Comparison of ENCODE assay signal across 8 cellular contexts in genomic region chr1:108646661-108647269, GRCh38. TPM values are rescaled to one million over a fixed set of nuclear protein-coding genes. Genes with fewer than 3 reads are reported as not detected.
DNase-seq lines count a peak whose midpoint lies in the region; ATAC-seq, FAIRE-seq and TF ChIP-seq lines count a peak whose summit lies in the region.

No MANE protein-coding gene starts in this region.

- no peak for TF ChIP-seq POLR2A in GM18505 (IDR thresholded peaks at IDR 0.05; ENCODE audit: borderline replicate concordance, extremely low read depth, insufficient read depth, insufficient read length)
- TF ChIP-seq POLR2A in H1 (IDR thresholded peaks at IDR 0.05; ENCODE audit: control extremely low read depth in 1 of 2, low read depth in 2 of 2, low read length in 2 of 2): no peak

- no peaks in the 10 kb centered on the region for H3K9me3 ChIP-seq in H1 (ENCODE audit: insufficient read depth in 2 of 2, low read depth in 1 of 2, low read length in 1 of 2)
- peaks cover 0 to 3% (median 0%) of the 10 kb centered on the region in 3 experiments for H3K9me3 ChIP-seq in naive thymus-derived CD4-positive, alpha-beta T cell (ENCODE audit: control insufficient read depth in 2 of 3, low read length in 3 of 3)

- H3K18ac ChIP-seq in H1 (ENCODE audit: extremely low read depth, low read length): no peak overlapping the region

- H3K14ac ChIP-seq in H1 (ENCODE audit: insufficient read length): no peak overlapping the region

- no peaks in the 10 kb centered on the region for H3K36me3 ChIP-seq in H1 (ENCODE audit: control insufficient read depth in 2 of 4, insufficient read depth in 4 of 4, low read length in 3 of 4)
- H3K36me3 ChIP-seq in naive thymus-derived CD4-positive, alpha-beta T cell (ENCODE audit: control insufficient read depth in 2 of 3, insufficient read depth in 3 of 3, low read length in 3 of 3): peaks cover 0 to 12% (median 4%) of the 10 kb centered on the region in 3 experiments

- H3K27me3 ChIP-seq in H1 (replicated peaks in 1 of 4; ENCODE audit: control insufficient read depth in 3 of 4, extremely low read depth in 1 of 4, insufficient read depth in 3 of 4, low read length in 3 of 4): peaks cover 0 to 1% (median 0%) of the 10 kb centered on the region in 4 experiments; a peak in 1 of 7 replicates
- no peaks in the 10 kb centered on the region for H3K27me3 ChIP-seq in naive thymus-derived CD4-positive, alpha-beta T cell (ENCODE audit: control insufficient read depth in 2 of 2, insufficient read depth in 2 of 2, low read length in 2 of 2)

- no peak overlapping the region for H2AK5ac ChIP-seq in H1 (ENCODE audit: low read depth, low read length)

- H2BK15ac ChIP-seq in H1 (ENCODE audit: low read length): no peak overlapping the region

- CTCF ChIA-PET in activated CD8-positive, alpha-beta T cell treated with anti-CD3 and anti-CD28 coated beads, Interleukin-2, amount 10 ng/mL, durations not matched to agents 7 days and 5 days (lab: Charles Lee): interaction anchor here (0.7 to 6.3 kb wide), 14 partner anchors 10 to 465 kb away, joined by 3 to 160 read pairs (median 5); partner anchors contain the start of genes EEIG2, HENMT1, PRPF38B and SLC25A24
- CTCF ChIA-PET in H1 (lab: Charles Lee; ENCODE audit: partially characterized antibody): interaction anchor here (0.8 to 1.8 kb wide), 7 partner anchors 38 to 134 kb away, joined by 3 to 4 read pairs (median 3); partner anchors contain the start of gene PRPF38B
- CTCF ChIA-PET in naive thymus-derived CD4-positive, alpha-beta T cell (lab: Charles Lee): interaction anchor here (0.6 to 5.8 kb wide), 6 partner anchors 10 to 136 kb away, joined by 3 to 64 read pairs (median 10); partner anchors contain the start of genes EEIG2, HENMT1 and PRPF38B

- H4K8ac ChIP-seq in H1 (ENCODE audit: extremely low read depth, insufficient read depth, low read length): no peak overlapping the region

- H4K5ac ChIP-seq in H1 (ENCODE audit: insufficient read length, low read depth, low read length): no peak overlapping the region

- H2AFZ ChIP-seq in H1 (ENCODE audit: low read length): peak overlapping the region; percentile 28; the same call in 1 of the 2 replicates

- no peaks in the 10 kb centered on the region for H3K27me3 Mint-ChIP-seq in activated CD8-positive, alpha-beta T cell treated with anti-CD3 and anti-CD28 coated beads, Interleukin-2, amount 10 ng/mL, durations not matched to agents 7 days and 5 days (ENCODE audit: low read depth)
- no peaks in the 10 kb centered on the region for H3K27me3 Mint-ChIP-seq in naive thymus-derived CD4-positive, alpha-beta T cell
- no peaks in the 10 kb centered on the region for H3K27me3 Mint-ChIP-seq in stimulated activated naive CD8-positive, alpha-beta T cell treated with anti-CD3 and anti-CD28 coated beads, Interleukin-15, amount 100 ng/mL, for 72 hours

- no peak for TF ChIP-seq EP300 in H1 (IDR thresholded peaks at IDR 0.05; ENCODE audit: borderline replicate concordance in 1 of 2, low read depth in 2 of 2, low read length in 2 of 2)

- no peaks in the 10 kb centered on the region for H3K23me2 ChIP-seq in H1 (ENCODE audit: low read depth, low read length)

- TF ChIP-seq RAD21 in H1 (IDR thresholded peaks at IDR 0.05 in 1 of 2, conservative IDR thresholded peaks at IDR 0.05 in 1 of 2; ENCODE audit: low read depth in 2 of 2, low read length in 2 of 2): no peak

- H3K9ac ChIP-seq in H1 (replicated peaks in 1 of 4; ENCODE audit: extremely low read depth in 1 of 4, low read depth in 3 of 4, low read length in 3 of 4): 0 out of 7 replicates have a peak overlapping the region, but pooled peaks of 1 of the 4 experiments have one; percentile 22

- no peak overlapping the region for H2BK12ac ChIP-seq in H1 (ENCODE audit: low read depth, low read length)

- no peak overlapping the region for H3K4me3 ChIP-seq in H1 (ENCODE audit: extremely low read depth in 1 of 4, insufficient read depth in 2 of 4, low read depth in 3 of 4, low read length in 4 of 4)
- peak overlapping the region; percentile 36 for H3K4me3 ChIP-seq in naive thymus-derived CD4-positive, alpha-beta T cell (ENCODE audit: low read length)

- no peak overlapping the region for H3K4ac ChIP-seq in H1 (replicated peaks; ENCODE audit: insufficient read length, low read depth, low read length)

- POLR2A ChIA-PET in activated CD8-positive, alpha-beta T cell treated with anti-CD3 and anti-CD28 coated beads, Interleukin-2, amount 10 ng/mL, durations not matched to agents 7 days and 5 days (lab: Charles Lee): interaction anchor here (0.7 to 5.5 kb wide), 19 partner anchors 10 to 568 kb away, joined by 3 to 252 read pairs (median 4); partner anchors contain the start of genes CLCC1, EEIG2, GPSM2 and HENMT1
- POLR2A ChIA-PET in H1 (lab: Charles Lee; ENCODE audit: partially characterized antibody): interaction anchor here (0.5 to 1.7 kb wide), 5 partner anchors 9 to 18 kb away, joined by 3 to 5 read pairs (median 3); partner anchors contain the start of gene HENMT1
- POLR2A ChIA-PET in naive thymus-derived CD4-positive, alpha-beta T cell (lab: Charles Lee): interaction anchor here (0.6 to 6.1 kb wide), 15 partner anchors 9 to 567 kb away, joined by 3 to 236 read pairs (median 8); partner anchors contain the start of genes CLCC1, EEIG2, HENMT1 and PRPF38B

- no peaks in the 10 kb centered on the region for H3K79me2 ChIP-seq in H1 (ENCODE audit: control insufficient read depth in 1 of 2, insufficient read depth in 2 of 2, low read length in 2 of 2)

- no peaks in the 10 kb centered on the region for H3K4me1 ChIP-seq in H1 (replicated peaks in 1 of 4; ENCODE audit: control insufficient read depth in 3 of 4, insufficient read depth in 4 of 4, low read length in 3 of 4)
- H3K4me1 ChIP-seq in naive thymus-derived CD4-positive, alpha-beta T cell (ENCODE audit: control insufficient read depth in 2 of 2, insufficient read depth in 2 of 2, low read length in 2 of 2): peaks cover 49 to 52% of the 10 kb centered on the region in 2 donors

- peaks cover 66% of the 10 kb centered on the region for H3K4me1 Mint-ChIP-seq in activated CD8-positive, alpha-beta T cell treated with anti-CD3 and anti-CD28 coated beads, Interleukin-2, amount 10 ng/mL, durations not matched to agents 7 days and 5 days (ENCODE audit: low read depth)
- H3K4me1 Mint-ChIP-seq in naive thymus-derived CD4-positive, alpha-beta T cell: peaks cover 49 to 64% (median 60%) of the 10 kb centered on the region in 7 donors
- H3K4me1 Mint-ChIP-seq in stimulated activated naive CD8-positive, alpha-beta T cell treated with anti-CD3 and anti-CD28 coated beads, Interleukin-15, amount 100 ng/mL, for 72 hours: peaks cover 61% of the 10 kb centered on the region

- no peak overlapping the region for H2BK5ac ChIP-seq in H1 (ENCODE audit: low read depth, low read length)

- no peak overlapping the region for H3K23ac ChIP-seq in H1 (ENCODE audit: insufficient read length)

- intact Hi-C loops in naive thymus-derived CD4-positive, alpha-beta T cell (cut with micrococcal nuclease): loop anchor here (1.0 to 10.0 kb wide), 9 partner anchors 15 to 1688 kb away; partner anchors contain the start of genes HENMT1 (in 1 of the 2), PRPF38B (in 1 of the 2), RBM15 (in 1 of the 2) and SARS1 (in 1 of the 2)

- no peaks in the 10 kb centered on the region for H3K79me1 ChIP-seq in H1 (ENCODE audit: low read depth, low read length)

- no peak overlapping the region for H2BK20ac ChIP-seq in H1 (ENCODE audit: low read length)

- no peak for FAIRE-seq in H1 (lab: Jason Lieb, UNC)

- H3K27ac Mint-ChIP-seq in activated CD8-positive, alpha-beta T cell treated with anti-CD3 and anti-CD28 coated beads, Interleukin-2, amount 10 ng/mL, durations not matched to agents 7 days and 5 days: peak overlapping the region; percentile 98
- peak overlapping the region; percentile 95 to 100 (median 98) for H3K27ac Mint-ChIP-seq in naive thymus-derived CD4-positive, alpha-beta T cell
- peak overlapping the region; percentile 98 to 99 for H3K27ac Mint-ChIP-seq in stimulated activated naive CD8-positive, alpha-beta T cell treated with anti-CD3 and anti-CD28 coated beads, Interleukin-15, amount 100 ng/mL, for 72 hours

- H2BK120ac ChIP-seq in H1 (replicated peaks; ENCODE audit: low read depth, low read length): no peak overlapping the region

- peak; percentile 98 to 99 for DNase-seq in Kasumi-1 (lab: John Stamatoyannopoulos, UW)
- peak; percentile 95 for DNase-seq in activated CD8-positive, alpha-beta T cell treated with anti-CD3 and anti-CD28 coated beads, Interleukin-2, amount 10 ng/mL, durations not matched to agents 7 days and 5 days
- DNase-seq in H1 (ENCODE audit: low read depth in 1 of 2, low spot score in 2 of 2): no peak
- peak; percentile 41 to 86 (median 75) for DNase-seq in naive thymus-derived CD4-positive, alpha-beta T cell
- peak; percentile 58 to 85 for DNase-seq in stimulated activated naive CD8-positive, alpha-beta T cell treated with anti-CD3 and anti-CD28 coated beads, Interleukin-15, amount 100 ng/mL, for 72 hours
- DNase-seq in RPMI8226: no peak

- H3K27ac ChIP-seq in H1 (ENCODE audit: low read depth, low read length): no peak overlapping the region
- peak overlapping the region; percentile 71 for H3K27ac ChIP-seq in naive thymus-derived CD4-positive, alpha-beta T cell (ENCODE audit: low read depth, low read length)

- H3K36me3 Mint-ChIP-seq in activated CD8-positive, alpha-beta T cell treated with anti-CD3 and anti-CD28 coated beads, Interleukin-2, amount 10 ng/mL, durations not matched to agents 7 days and 5 days (ENCODE audit: low read depth): peaks cover 58% of the 10 kb centered on the region
- peaks cover 10 to 57% (median 44%) of the 10 kb centered on the region in 5 donors for H3K36me3 Mint-ChIP-seq in naive thymus-derived CD4-positive, alpha-beta T cell

- WGBS in H1 (ENCODE audit: extremely low coverage in 1 of 2, insufficient coverage in 1 of 2, insufficient read length in 1 of 2, insufficient replicate concordance in 2 of 2, low coverage in 1 of 2, low lambda C conversion rate in 2 of 2, missing lambda C conversion rate in 1 of 2), 2 experiments: 96% methylated on average over 11 of the region's 11 CpGs; no CpG with 5 or more reads in 1 of the 2 experiments

- no peaks in the 10 kb centered on the region for H4K20me1 ChIP-seq in H1 (replicated peaks in 1 of 2; ENCODE audit: control insufficient read depth in 1 of 2, insufficient read depth in 2 of 2, low read length in 2 of 2)

- peak; percentile 61 for ATAC-seq in GM18505 (IDR thresholded peaks at IDR 0.05; ENCODE audit: unreplicated experiment)
- ATAC-seq in activated CD8-positive, alpha-beta T cell treated with anti-CD3 and anti-CD28 coated beads, Interleukin-2, amount 10 ng/mL, durations not matched to agents 7 days and 5 days: peak; percentile 78
- peak; percentile 80 for ATAC-seq in naive thymus-derived CD4-positive, alpha-beta T cell
- peak; percentile 84 for ATAC-seq in stimulated activated naive CD8-positive, alpha-beta T cell treated with anti-CD3 and anti-CD28 coated beads, Interleukin-15, amount 100 ng/mL, for 72 hours
- no peak for ATAC-seq in HG02571 (IDR thresholded peaks at IDR 0.05; ENCODE audit: unreplicated experiment)

- no peak for TF ChIP-seq CTCF in H1 (IDR thresholded peaks at IDR 0.05; ENCODE audit: control extremely low read depth in 1 of 3, insufficient read depth in 1 of 3, low read depth in 1 of 3, low read length in 3 of 3)

- H3K56ac ChIP-seq in H1 (replicated peaks; ENCODE audit: insufficient read length, low read depth, low read length): no peak overlapping the region

- H3K4me2 ChIP-seq in H1 (ENCODE audit: insufficient read depth in 1 of 2, low read depth in 2 of 2, low read length in 2 of 2): no peak overlapping the region

- H3K9me3 Mint-ChIP-seq in activated CD8-positive, alpha-beta T cell treated with anti-CD3 and anti-CD28 coated beads, Interleukin-2, amount 10 ng/mL, durations not matched to agents 7 days and 5 days (ENCODE audit: insufficient read depth): peaks cover 1% of the 10 kb centered on the region
- peaks cover 0 to 19% (median 4%) of the 10 kb centered on the region in 11 donors for H3K9me3 Mint-ChIP-seq in naive thymus-derived CD4-positive, alpha-beta T cell
- H3K9me3 Mint-ChIP-seq in stimulated activated naive CD8-positive, alpha-beta T cell treated with anti-CD3 and anti-CD28 coated beads, Interleukin-15, amount 100 ng/mL, for 72 hours: peaks cover 0 to 6% of the 10 kb centered on the region in 2 donors

- H3K4me3 Mint-ChIP-seq in activated CD8-positive, alpha-beta T cell treated with anti-CD3 and anti-CD28 coated beads, Interleukin-2, amount 10 ng/mL, durations not matched to agents 7 days and 5 days: peak overlapping the region; percentile 73
- peak overlapping the region; percentile 70 to 88 (median 82) for H3K4me3 Mint-ChIP-seq in naive thymus-derived CD4-positive, alpha-beta T cell
- peak overlapping the region; percentile 78 to 80 for H3K4me3 Mint-ChIP-seq in stimulated activated naive CD8-positive, alpha-beta T cell treated with anti-CD3 and anti-CD28 coated beads, Interleukin-15, amount 100 ng/mL, for 72 hours

- no peak overlapping the region for H4K91ac ChIP-seq in H1 (replicated peaks; ENCODE audit: insufficient read length, low read length)

RNA-seq across cellular contexts. Expression of gene HENMT1, which starts 14.1 kb away (rescaled TPM):
- 10 to 100 TPM; 38.7 to 40.5 TPM for total RNA-seq in activated CD8-positive, alpha-beta T cell treated with anti-CD3 and anti-CD28 coated beads, Interleukin-2, amount 10 ng/mL, durations not matched to agents 7 days and 5 days
- 5.6 TPM in 2 replicates for total RNA-seq in H1 (2021; fragmentation: NEBNext Ultra II Directional; extraction: Animal tissue kit (Norgen Biotek cat#: 25700))
- 1.6 and 2.9 TPM in 2 replicates for polyA plus RNA-seq in H1 (2011; rRNA removed)
- polyA plus RNA-seq in H1 (2011; cell fraction: cytosol; rRNA removed): 2.7 TPM
- 0.86 TPM for polyA plus RNA-seq in H1 (2011; cell fraction: nucleus; rRNA removed)
- 2.6 to 4.2 TPM (median 3.4 TPM) in 4 replicates for polyA plus RNA-seq in H1 (2012, experiment 1 of 2)
- polyA plus RNA-seq in H1 (2012, experiment 2 of 2): 0.88 TPM
- 3.3 TPM for polyA plus RNA-seq in H1 (2013, experiment 1 of 2)
- polyA plus RNA-seq in H1 (2013, experiment 2 of 2): 3.7 TPM
- 0.88 and 1.7 TPM in 2 replicates for polyA minus RNA-seq in H1 (2011; rRNA and poly(A)+ RNA removed)
- polyA minus RNA-seq in H1 (2011; cell fraction: cytosol; rRNA and poly(A)+ RNA removed): not detected
- polyA minus RNA-seq in H1 (2011; cell fraction: nucleus; rRNA and poly(A)+ RNA removed): 1.00 TPM
- total RNA-seq in naive thymus-derived CD4-positive, alpha-beta T cell: 10 to 100 TPM in 4 of 5 experiments, 1 to 10 TPM in 1; 5.8 to 17.3 (median 13.5) TPM
- 10 to 100 TPM; 16.5 to 22.2 TPM for polyA plus RNA-seq in naive thymus-derived CD4-positive, alpha-beta T cell

RNA-seq across cellular contexts. Expression of gene PRPF38B, which starts 45.3 kb away (rescaled TPM):
- 10 to 100 TPM; 66.8 to 69.1 TPM for total RNA-seq in activated CD8-positive, alpha-beta T cell treated with anti-CD3 and anti-CD28 coated beads, Interleukin-2, amount 10 ng/mL, durations not matched to agents 7 days and 5 days
- total RNA-seq in H1 (2021; fragmentation: NEBNext Ultra II Directional; extraction: Animal tissue kit (Norgen Biotek cat#: 25700)): 46.4 and 50.6 TPM in 2 replicates
- 16.6 and 16.8 TPM in 2 replicates for polyA plus RNA-seq in H1 (2011; rRNA removed)
- 33.8 TPM for polyA plus RNA-seq in H1 (2011; cell fraction: cytosol; rRNA removed)
- polyA plus RNA-seq in H1 (2011; cell fraction: nucleus; rRNA removed): 38.9 TPM
- polyA plus RNA-seq in H1 (2012, experiment 1 of 2): 30.7 to 51.5 TPM (median 35.5 TPM) in 4 replicates
- polyA plus RNA-seq in H1 (2012, experiment 2 of 2): 3.5 TPM
- 62.9 TPM for polyA plus RNA-seq in H1 (2013, experiment 1 of 2)
- polyA plus RNA-seq in H1 (2013, experiment 2 of 2): 61.9 TPM
- 21.2 and 23.5 TPM in 2 replicates for polyA minus RNA-seq in H1 (2011; rRNA and poly(A)+ RNA removed)
- 18.3 TPM for polyA minus RNA-seq in H1 (2011; cell fraction: cytosol; rRNA and poly(A)+ RNA removed)
- polyA minus RNA-seq in H1 (2011; cell fraction: nucleus; rRNA and poly(A)+ RNA removed): 96.2 TPM
- total RNA-seq in naive thymus-derived CD4-positive, alpha-beta T cell: 100 to 1,000 TPM in 4 of 5 experiments, 10 to 100 TPM in 1; 85.5 to 136 (median 118) TPM
- 10 to 100 TPM; 21.6 to 22.2 TPM for polyA plus RNA-seq in naive thymus-derived CD4-positive, alpha-beta T cell

Comparison
In these comparisons a context has a peak if more than half of its experiments do, and no peak if none do; other contexts are left out.
1. DNase-seq: peak in Kasumi-1 (2 of 2), activated CD8-positive, alpha-beta T cell treated with anti-CD3 and anti-CD28 coated beads, Interleukin-2, amount 10 ng/mL, durations not matched to agents 7 days and 5 days (single experiment), naive thymus-derived CD4-positive, alpha-beta T cell (9 of 9) and stimulated activated naive CD8-positive, alpha-beta T cell treated with anti-CD3 and anti-CD28 coated beads, Interleukin-15, amount 100 ng/mL, for 72 hours (2 of 2); none in H1 (0 of 2) and RPMI8226 (single experiment).
2. Peak in every context shown above with its lines, with median percentiles within 50 percentile points of each other: H3K27ac Mint-ChIP-seq and H3K4me3 Mint-ChIP-seq.